18 cellular contexts compared by ENCODE assay signal in the genomic region with DNA sequence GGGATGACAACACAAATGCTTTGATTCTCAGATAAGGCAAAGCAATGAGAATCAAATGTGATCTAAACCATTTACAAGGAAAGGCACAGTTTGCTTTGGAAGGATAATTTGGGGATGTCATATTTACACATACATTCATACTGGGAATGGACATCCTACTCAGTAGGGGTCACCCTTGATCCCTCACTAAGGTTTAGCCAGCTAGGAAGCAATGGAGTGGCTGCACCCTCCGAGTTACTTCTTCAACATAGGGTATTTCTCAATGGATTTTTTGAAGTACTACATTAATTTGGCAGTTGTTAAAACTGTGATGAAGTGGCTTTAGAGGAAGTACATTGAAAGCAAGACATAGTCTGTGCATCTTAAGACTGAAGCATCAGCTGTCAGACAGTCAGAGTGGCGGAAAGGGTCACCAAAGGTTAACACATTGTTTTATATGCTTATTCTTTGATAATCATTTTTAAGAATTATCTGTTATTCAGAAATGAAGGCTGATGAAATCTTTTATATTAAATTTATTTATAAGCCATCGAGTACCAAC. TPM values are rescaled to one million over a fixed set of nuclear protein-coding genes. Genes with fewer than 3 reads are reported as not detected.
DNase-seq lines count a peak whose midpoint lies in the region; ATAC-seq, FAIRE-seq and TF ChIP-seq lines count a peak whose summit lies in the region.
"Had no signal": no experiment of that assay in that cellular context is flagged by ENCODE, and none has a peak within 500 bp of the region (broad histone marks: within the 10 kb centered on the region; RNA-seq: fewer than 3 reads in every experiment).

No MANE protein-coding gene starts in this region.

- H3K27me3 ChIP-seq in Loucy (ENCODE audit: insufficient read depth, low read length, poor library complexity, severe bottlenecking) (no peaks in the 10 kb centered on the region), GM12878 (replicated peaks in 1 of 2; ENCODE audit: control insufficient read depth in 2 of 2, insufficient read depth in 2 of 2, low read length in 1 of 2) (no peaks in the 10 kb centered on the region)
- H3K27me3 ChIP-seq: dorsolateral prefrontal cortex had no signal

- intact Hi-C loops in GM12878 (cut with micrococcal nuclease; ENCODE audit: unreplicated experiment): no loop called here
- intact Hi-C loops in mucosa of descending colon (cut with DNase I, micrococcal nuclease): no loop called here

- TF ChIP-seq EP300 in GM12878 (IDR thresholded peaks at IDR 0.05; ENCODE audit: borderline replicate concordance in 1 of 2, control insufficient read depth in 1 of 2, low read depth in 2 of 2, low read length in 2 of 2): no peak

- CTCF ChIA-PET in GM12878 (lab: Yijun Ruan, JAX): interaction anchor here (0.9 to 1.4 kb wide), 4 partner anchors 11 to 105 kb away, joined by 3 to 5 read pairs (median 4); no protein-coding TSS in a partner anchor

- H3K4me1 ChIP-seq in Loucy (ENCODE audit: insufficient read depth, low read length, poor library complexity, severe bottlenecking) (no peaks in the 10 kb centered on the region), GM12878 (ENCODE audit: control insufficient read depth, insufficient read depth, low read length) (peaks cover 5% of the 10 kb centered on the region; the same call in 1 of the 2 replicates), mucosa of descending colon (ENCODE audit: low read depth) (no peaks in the 10 kb centered on the region)
- H3K4me1 ChIP-seq: prostate gland had no signal

- ATAC-seq in GM12878: no peak
- peak; percentile 29 for ATAC-seq in mucosa of descending colon

- BruUV-seq in GM12878 (replicated peaks; lab: Mats Ljungman, UMichigan): no TSS peak

- H3K4me3 ChIP-seq in Loucy (ENCODE audit: low read length, poor library complexity, severe bottlenecking) (no peak overlapping the region), GM12878 (no peak overlapping the region), mucosa of descending colon (no peak overlapping the region), coronary artery (no peak overlapping the region)
- H3K4me3 ChIP-seq: dorsolateral prefrontal cortex, MG63, prostate gland had no signal

- H3K79me2 ChIP-seq in Loucy (ENCODE audit: insufficient read depth, low read length) (no peaks in the 10 kb centered on the region), GM12878 (ENCODE audit: control insufficient read depth, insufficient read depth, low read length) (no peaks in the 10 kb centered on the region)

- no peaks in the 10 kb centered on the region for H3K9me2 ChIP-seq in Loucy (replicated peaks; ENCODE audit: low read depth, low read length)

- H3K4me2 ChIP-seq in Loucy (ENCODE audit: low read depth, low read length, poor library complexity, severe bottlenecking) (no peak overlapping the region), GM12878 (ENCODE audit: control insufficient read depth, insufficient read depth) (no peak overlapping the region)

- H2AFZ ChIP-seq in Loucy (ENCODE audit: low read length) (0 out of 2 replicates have a peak overlapping the region, but pooled peaks have one; percentile 6), GM12878 (ENCODE audit: control insufficient read depth, low read depth, low read length) (no peak overlapping the region)

- no peak for DNase-seq in GM12891 (ENCODE audit: insufficient read length, low spot score)
- DNase-seq in GM12878 (ENCODE audit: low read depth, low spot score): no peak
- no peak for DNase-seq in mucosa of descending colon
- DNase-seq in NCI-H1417 treated with DMSO at 0.1 percent for 48 hours (lab: John Stamatoyannopoulos, UW): no peak
- DNase-seq in coronary artery (ENCODE audit: low spot score): no peak
- no peak for DNase-seq in glomerular visceral epithelial cell (ENCODE audit: extremely low spot score)
- DNase-seq: activated CD4-positive, alpha-beta T cell treated with anti-CD3 and anti-CD28 coated beads for 1 hour; CD4-positive, alpha-beta T cell; DMS79; dorsolateral prefrontal cortex; MG63; NCI-H2029 treated with DMSO at 0.1 percent for 48 hours; NCI-H69; T-helper 9 cell had no signal

- WGBS in GM12878 (ENCODE audit: insufficient coverage, insufficient replicate concordance, low lambda C conversion rate, missing lambda C conversion rate): 72% methylated on average over 3 of the region's 3 CpGs

- H3K9ac ChIP-seq in Loucy (ENCODE audit: low read depth, low read length, poor library complexity, severe bottlenecking) (no peak overlapping the region), GM12878 (ENCODE audit: control insufficient read depth, insufficient read depth, low read length) (no peak overlapping the region)

- no peaks in the 10 kb centered on the region for H3F3A ChIP-seq in Loucy (ENCODE audit: low read depth)

- H3K36me3 ChIP-seq in Loucy (ENCODE audit: insufficient read depth, low read length) (no peaks in the 10 kb centered on the region), GM12878 (ENCODE audit: control insufficient read depth in 2 of 2, insufficient read depth in 2 of 2, low read length in 1 of 2) (no peaks in the 10 kb centered on the region), mucosa of descending colon (ENCODE audit: low read depth) (no peaks in the 10 kb centered on the region)
- H3K36me3 ChIP-seq: MG63, prostate gland had no signal

- H4K20me1 ChIP-seq in Loucy (ENCODE audit: insufficient read depth, low read length, poor library complexity, severe bottlenecking): no peaks in the 10 kb centered on the region
- no peaks in the 10 kb centered on the region for H4K20me1 ChIP-seq in GM12878 (ENCODE audit: control insufficient read depth, insufficient read depth)

- no peak; the same call in 1 of the 2 replicates for TF ChIP-seq CTCF in Loucy (conservative IDR thresholded peaks at IDR 0.05; ENCODE audit: low read length)
- TF ChIP-seq CTCF in GM12878 (IDR thresholded peaks at IDR 0.05 in 2 of 3, conservative IDR thresholded peaks at IDR 0.05 in 1 of 3; ENCODE audit: control insufficient read depth in 2 of 3, extremely low read depth in 1 of 3, insufficient read depth in 1 of 3, low read depth in 3 of 3, low read length in 3 of 3): no peak; a peak in 1 of 6 replicates
- no peak for TF ChIP-seq CTCF in mucosa of descending colon (IDR thresholded peaks at IDR 0.05)
- TF ChIP-seq CTCF in coronary artery (IDR thresholded peaks at IDR 0.05): no peak

- no peak for TF ChIP-seq POLR2A in GM12891 (IDR thresholded peaks at IDR 0.05; ENCODE audit: low read depth, low read length)
- TF ChIP-seq POLR2A in GM12878 (IDR thresholded peaks at IDR 0.05; ENCODE audit: low read depth, low read length): no peak

- H3K9me3 ChIP-seq in Loucy (ENCODE audit: insufficient read depth, low read depth, low read length): no peaks in the 10 kb centered on the region
- no peaks in the 10 kb centered on the region; the same call in 1 of the 3 replicates for H3K9me3 ChIP-seq in GM12878 (replicated peaks; ENCODE audit: control insufficient read depth, insufficient read depth, low read length)
- H3K9me3 ChIP-seq in mucosa of descending colon: no peaks in the 10 kb centered on the region
- H3K9me3 ChIP-seq: prostate gland had no signal

- H3K27ac ChIP-seq in GM12878 (ENCODE audit: control insufficient read depth, insufficient read depth) (no peak overlapping the region), coronary artery (no peak overlapping the region)
- H3K27ac ChIP-seq: dorsolateral prefrontal cortex, HL-60, prostate gland, RWPE1 had no signal

- POLR2A ChIA-PET in GM12878 (lab: Charles Lee): interaction anchor here (0.5 kb wide), 1 partner anchor 1519 kb away, joined by 5 read pairs; no protein-coding TSS in a partner anchor

- no peak for TF ChIP-seq RAD21 in GM12878 (IDR thresholded peaks at IDR 0.05; ENCODE audit: insufficient read depth, low read depth, low read length)

- FAIRE-seq in GM12891 (lab: Jason Lieb, UNC): peak; percentile 23
- no peak for FAIRE-seq in GM12878 (lab: Jason Lieb, UNC)

- in situ Hi-C loops in GM12878 (cut with MboI): no loop called here

- SMC1A ChIA-PET in GM12878 (lab: Charles Lee; ENCODE audit: uncharacterized antibody, unreplicated experiment): interaction anchor here (0.7 to 2.0 kb wide), 11 partner anchors 11 to 101 kb away, joined by 3 to 7 read pairs (median 3); a partner anchor contains a TSS

- RAD21 ChIA-PET in GM12878 (lab: Charles Lee; ENCODE audit: unreplicated experiment): interaction anchor here (0.9 to 1.7 kb wide), 3 partner anchors 22 to 97 kb away, joined by 3 to 5 read pairs (median 4); a partner anchor contains a TSS

TF ChIP-seq in GM12891, 5 proteins besides CTCF, POLR2A, EP300 and RAD21:
- TF ChIP-seq POLR2AphosphoS5 (IDR thresholded peaks at IDR 0.05; ENCODE audit: low read depth, low read length) (no peak), PAX5 (IDR thresholded peaks at IDR 0.05; ENCODE audit: insufficient read depth, low read length, severe bottlenecking) (no peak), POU2F2 (IDR thresholded peaks at IDR 0.05; ENCODE audit: low read depth, low read length) (no peak), TAF1 (IDR thresholded peaks at IDR 0.05; ENCODE audit: low read depth, low read length) (no peak), SPI1 (IDR thresholded peaks at IDR 0.05; ENCODE audit: low read depth, low read length) (no peak)

TF ChIP-seq in GM12878, 131 proteins besides CTCF, POLR2A, EP300 and RAD21:
- TF ChIP-seq HDAC2 (IDR thresholded peaks at IDR 0.05): no peak
- peak; percentile 7; the same call in 1 of the 2 replicates for TF ChIP-seq SMC3 (IDR thresholded peaks at IDR 0.05; ENCODE audit: borderline replicate concordance, low read length)
TF ChIP-seq in GM12878: peak in this region for 1.

RNA-seq across cellular contexts. Expression of a gene that starts 22.0 kb away (rescaled TPM):
- 139 TPM for polyA plus RNA-seq in GM12891 (2012; ENCODE audit: low read depth, missing spikeins)
- 113 and 121 TPM in 2 replicates for total RNA-seq in GM12878 (2013; cell fraction: nucleolus; rRNA removed)
- total RNA-seq in GM12878 (2014; rRNA removed) (133 and 152 TPM in 2 replicates), GM12878 (2014; rRNA removed; fragmentation: Illumina TruSeq; extraction: Trizol) (179 TPM in 2 replicates), GM12878 (2021) (190 and 193 TPM in 2 replicates), mucosa of descending colon (100 to 1,000 TPM in 2 of 3 donors, 10 to 100 TPM in 1; 97.9 to 125 (median 123) TPM)
- polyA plus RNA-seq in GM12878 (2011; ENCODE audit: low read depth): 324 TPM
- polyA plus RNA-seq in GM12878 (2011; rRNA removed) (191 and 203 TPM in 2 replicates), GM12878 (2014; fragmentation: Illumina TruSeq; extraction: Trizol) (190 and 214 TPM in 2 replicates), GM12878 (2014; fragmentation: Nextera tagmentation; extraction: Ambion mirVana) (100 to 1,000 TPM; 278 to 345 TPM), GM12878 (2014; rRNA removed) (124 and 153 TPM in 2 replicates), GM12878 (2016; fragmentation: Nextera tagmentation; extraction: Ambion mirVana) (100 to 1,000 TPM; 279 to 324 TPM)
- 111 and 126 TPM in 2 replicates for polyA plus RNA-seq in GM12878 (2011; cell fraction: cytosol; rRNA removed)
- polyA plus RNA-seq in GM12878 (2011; cell fraction: nucleus; rRNA removed): 29.3 and 50.0 TPM in 2 replicates
- polyA plus RNA-seq in GM12878 (2012): 292 and 304 TPM in 2 replicates
- polyA minus RNA-seq in GM12878 (2011; rRNA and poly(A)+ RNA removed): 242 and 293 TPM in 2 replicates
- 60.9 and 63.5 TPM in 2 replicates for polyA minus RNA-seq in GM12878 (2011; cell fraction: cytosol; rRNA and poly(A)+ RNA removed)
- 61.4 and 83.0 TPM in 2 replicates for polyA minus RNA-seq in GM12878 (2011; cell fraction: nucleus; rRNA and poly(A)+ RNA removed)
